ENCODE assay signal across 25 cellular contexts in genomic region chr5:120345947-120346346, GRCh38.
"Had no signal": no experiment of that assay in that cellular context is flagged by ENCODE, and none has a peak within 500 bp of the region (broad histone marks: within the 10 kb centered on the region; RNA-seq: fewer than 3 reads in every experiment).

No MANE protein-coding gene starts in this region.

- H3K36me3 Mint-ChIP-seq: activated CD8-positive, alpha-beta memory T cell treated with anti-CD3 and anti-CD28 coated beads, Interleukin-2, amount 10 ng/mL, durations not matched to agents 7 days and 5 days; activated naive CD4-positive, alpha-beta T cell treated with anti-CD3 and anti-CD28 coated beads, Interleukin-2, amount 50 U/mL, for 24 hours had no signal

- H3K4me3 ChIP-seq: ascending aorta, body of pancreas, cardiac muscle cell, SJSA1 had no signal

- H3K9me3 ChIP-seq: ascending aorta, body of pancreas, SJSA1 had no signal

- H3K4me1 Mint-ChIP-seq: activated CD4-positive, alpha-beta T cell treated with anti-CD3 and anti-CD28 coated beads, Interleukin-2, amount 10 ng/mL, durations not matched to agents 24 days and 14 days; activated CD8-positive, alpha-beta memory T cell treated with anti-CD3 and anti-CD28 coated beads, Interleukin-2, amount 10 ng/mL, durations not matched to agents 7 days and 5 days; activated naive CD4-positive, alpha-beta T cell treated with anti-CD3 and anti-CD28 coated beads, Interleukin-2, amount 50 U/mL, for 24 hours had no signal

- DNase-seq: activated CD4-positive, alpha-beta T cell treated with anti-CD3 and anti-CD28 coated beads, Interleukin-2, amount 10 ng/mL, durations not matched to agents 24 days and 14 days; activated CD4-positive, alpha-beta T cell treated with anti-CD3 and anti-CD28 coated beads, Interleukin-2, amount 50 U/mL, for 48 hours; activated CD4-positive, CD25-positive, alpha-beta regulatory T cell treated with anti-CD3 and anti-CD28 coated beads, Interleukin-2, amount 50 U/mL, for 72 hours; activated CD8-positive, alpha-beta memory T cell treated with anti-CD3 and anti-CD28 coated beads, Interleukin-2, amount 10 ng/mL, durations not matched to agents 7 days and 5 days; activated effector memory CD4-positive, alpha-beta T cell treated with Interleukin-2 at 50 U/mL for 16 hours; activated naive CD4-positive, alpha-beta T cell; activated T-cell treated with anti-CD3 and anti-CD28 coated beads, Interleukin-2, amount 50 U/mL, for 24 hours; body of pancreas; NCI-H1048; NCI-H146; NCI-H187 treated with DMSO at 0.1 percent for 48 hours; NCI-H2081 treated with DMSO at 0.1 percent for 48 hours; NCI-H446; NCI-H524; NCI-H748 treated with DMSO at 0.1 percent for 48 hours; SHP77; SW 1271 had no signal

- H3K4me3 Mint-ChIP-seq: activated CD4-positive, alpha-beta T cell treated with anti-CD3 and anti-CD28 coated beads, Interleukin-2, amount 10 ng/mL, durations not matched to agents 24 days and 14 days; activated CD8-positive, alpha-beta memory T cell treated with anti-CD3 and anti-CD28 coated beads, Interleukin-2, amount 10 ng/mL, durations not matched to agents 7 days and 5 days; activated naive CD4-positive, alpha-beta T cell treated with anti-CD3 and anti-CD28 coated beads, Interleukin-2, amount 50 U/mL, for 24 hours; activated T-cell treated with anti-CD3 and anti-CD28 coated beads, Interleukin-2, amount 50 U/mL, for 24 hours; activated T-helper 1 cell treated with anti-CD3 and anti-CD28 coated beads, Interleukin-12 subunit alpha, Interleukin-12 subunit beta, Interleukin-2, Interleukin-4 antibody, amounts not matched to agents 30 ng/mL and 10 ng/mL and 1 ng/mL, durations not matched to agents 14 hours and 24 hours and 36 hours; T-helper 1 cell treated with Interleukin-12 subunit alpha and Interleukin-12 subunit beta and Interleukin-4 antibody, amounts not matched to agents 30 μg/mL and 1 μg/mL, for 36 hours had no signal

- H3K4me1 ChIP-seq: ascending aorta, body of pancreas, SJSA1 had no signal

- H3K27ac ChIP-seq: ascending aorta, body of pancreas, cardiac muscle cell, SJSA1 had no signal

- ATAC-seq: activated CD8-positive, alpha-beta memory T cell treated with anti-CD3 and anti-CD28 coated beads, Interleukin-2, amount 10 ng/mL, durations not matched to agents 7 days and 5 days; body of pancreas; Panc1; SK-N-SH treated with all-trans-retinoic acid at 6 μM for 48 hours had no signal

- H3K27me3 ChIP-seq: ascending aorta, body of pancreas, cardiac muscle cell, SJSA1 had no signal

- H3K27ac Mint-ChIP-seq: activated CD4-positive, alpha-beta T cell treated with anti-CD3 and anti-CD28 coated beads, Interleukin-2, amount 10 ng/mL, durations not matched to agents 24 days and 14 days; activated CD8-positive, alpha-beta memory T cell treated with anti-CD3 and anti-CD28 coated beads, Interleukin-2, amount 10 ng/mL, durations not matched to agents 7 days and 5 days; activated naive CD4-positive, alpha-beta T cell treated with anti-CD3 and anti-CD28 coated beads, Interleukin-2, amount 50 U/mL, for 24 hours; activated T-cell treated with anti-CD3 and anti-CD28 coated beads, Interleukin-2, amount 50 U/mL, for 24 hours; activated T-helper 1 cell treated with anti-CD3 and anti-CD28 coated beads, Interleukin-12 subunit alpha, Interleukin-12 subunit beta, Interleukin-2, Interleukin-4 antibody, amounts not matched to agents 30 ng/mL and 10 ng/mL and 1 ng/mL, durations not matched to agents 14 hours and 24 hours and 36 hours; T-helper 1 cell treated with Interleukin-12 subunit alpha and Interleukin-12 subunit beta and Interleukin-4 antibody, amounts not matched to agents 30 μg/mL and 1 μg/mL, for 36 hours had no signal

- H3K27me3 Mint-ChIP-seq: activated CD4-positive, alpha-beta T cell treated with anti-CD3 and anti-CD28 coated beads, Interleukin-2, amount 10 ng/mL, durations not matched to agents 24 days and 14 days; activated CD8-positive, alpha-beta memory T cell treated with anti-CD3 and anti-CD28 coated beads, Interleukin-2, amount 10 ng/mL, durations not matched to agents 7 days and 5 days; activated naive CD4-positive, alpha-beta T cell treated with anti-CD3 and anti-CD28 coated beads, Interleukin-2, amount 50 U/mL, for 24 hours; activated T-cell treated with anti-CD3 and anti-CD28 coated beads, Interleukin-2, amount 50 U/mL, for 24 hours had no signal

- H3K36me3 ChIP-seq: ascending aorta, cardiac muscle cell, SJSA1 had no signal

- H3K9me3 Mint-ChIP-seq: activated T-cell treated with anti-CD3 and anti-CD28 coated beads, Interleukin-2, amount 50 U/mL, for 24 hours had no signal
